ENCODE assay signal across 1 cellular context in genomic region chr9:124285490-124285889, GRCh38.
TF ChIP-seq lines count a peak whose summit lies in the region.

No MANE protein-coding gene starts in this region.

TF ChIP-seq in WTC11, 78 proteins besides CTCF, POLR2A, EP300 and RAD21 (continued from another document):
- TF ChIP-seq FOXP4 (CRISPR knock-in tag; IDR thresholded peaks at IDR 0.05) (no peak), CREM (CRISPR knock-in tag; IDR thresholded peaks at IDR 0.05) (no peak), ZNF512 (CRISPR knock-in tag; IDR thresholded peaks at IDR 0.05; ENCODE audit: borderline replicate concordance) (no peak)
